13 cellular contexts compared by ENCODE assay signal in the genomic region with DNA sequence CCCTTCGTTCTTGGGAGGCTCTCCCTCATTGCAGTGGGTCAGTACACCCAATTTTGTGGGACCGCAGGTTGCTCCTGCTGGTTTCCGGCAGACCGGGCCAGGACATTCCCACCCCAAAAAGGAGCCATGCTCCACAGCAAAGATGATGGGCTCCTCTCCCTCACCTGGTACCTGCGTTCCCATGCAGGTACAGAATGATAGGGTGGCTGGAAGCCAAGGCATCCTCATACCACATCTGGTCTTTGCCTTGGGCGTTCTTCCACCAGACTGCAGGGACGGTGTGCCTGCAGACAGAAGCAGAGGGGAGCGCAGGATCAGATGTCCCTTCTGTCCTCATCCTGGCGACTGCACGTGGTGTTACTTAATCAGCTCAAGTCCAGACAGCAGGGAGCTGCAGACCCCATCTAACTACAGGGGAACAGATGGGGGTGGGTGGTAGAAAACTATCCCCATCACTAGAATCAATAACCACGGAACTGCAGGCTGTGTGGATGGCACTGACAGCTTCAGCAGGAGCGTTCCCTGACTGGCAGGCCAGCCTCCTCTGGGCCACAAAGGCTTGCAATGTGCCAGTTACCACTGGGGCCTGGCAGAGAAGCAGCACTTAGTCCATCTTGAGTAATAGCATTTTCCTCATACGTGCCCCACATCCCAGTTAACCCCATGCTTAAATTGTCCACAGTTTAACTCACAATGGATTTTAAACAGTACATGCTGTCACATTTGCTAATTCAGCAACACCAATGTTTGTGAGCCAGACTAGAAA.
DNase-seq lines count a peak whose midpoint lies in the region; ATAC-seq and TF ChIP-seq lines count a peak whose summit lies in the region.
"Had no signal": no experiment of that assay in that cellular context is flagged by ENCODE, and none has a peak within 500 bp of the region (broad histone marks: within the 10 kb centered on the region; RNA-seq: fewer than 3 reads in every experiment).

No MANE protein-coding gene starts in this region.

- H4K20me1 ChIP-seq in DOHH2 (ENCODE audit: control insufficient read depth, insufficient read depth, low read depth, low read length), result no peaks in the 10 kb centered on the region

- intact Hi-C loops in colonic mucosa (cut with DNase I), result no loop called here

- ATAC-seq in GM19467 (IDR thresholded peaks at IDR 0.05; ENCODE audit: unreplicated experiment), result no peak

- H3F3A ChIP-seq in DOHH2 (ENCODE audit: control insufficient read depth, insufficient read depth), result peaks cover 16% of the 10 kb centered on the region

- H3K27ac ChIP-seq in DOHH2 (ENCODE audit: low read depth, low read length) (peak overlapping the region; percentile 92), colonic mucosa (no peak overlapping the region)
- H3K27ac ChIP-seq: epithelial cell of prostate had no signal

- H3K4me1 ChIP-seq in DOHH2 (ENCODE audit: control insufficient read depth, low read length), result peaks cover 75% of the 10 kb centered on the region
- peaks cover 4% of the 10 kb centered on the region for H3K4me1 ChIP-seq in colonic mucosa

- H3K36me3 ChIP-seq in DOHH2 (ENCODE audit: control insufficient read depth, low read length) (peaks cover 31% of the 10 kb centered on the region), colonic mucosa (no peaks in the 10 kb centered on the region)
- H3K36me3 ChIP-seq: MG63 had no signal

- no peaks in the 10 kb centered on the region for H3K27me3 ChIP-seq in DOHH2 (ENCODE audit: control insufficient read depth, low read length)
- H3K27me3 ChIP-seq in colonic mucosa, result no peaks in the 10 kb centered on the region
- H3K27me3 ChIP-seq: MG63 had no signal

- peak overlapping the region; percentile 56 for H3K4me3 ChIP-seq in DOHH2 (ENCODE audit: low read length)
- H3K4me3 ChIP-seq in colonic mucosa, result no peak overlapping the region
- H3K4me3 ChIP-seq: MG63 had no signal

- peaks cover 17% of the 10 kb centered on the region for H3K79me2 ChIP-seq in DOHH2 (ENCODE audit: control insufficient read depth, low read length)

- TF ChIP-seq CTCF in DOHH2 (IDR thresholded peaks at IDR 0.05; ENCODE audit: low read depth, low read length, poor library complexity, severe bottlenecking) (no peak), colonic mucosa (IDR thresholded peaks at IDR 0.05) (no peak)

- H3K9ac ChIP-seq in colonic mucosa (ENCODE audit: low read depth in 2 of 2, low read length in 2 of 2), result no peak overlapping the region

- H3K9me2 ChIP-seq in DOHH2 (replicated peaks; ENCODE audit: control insufficient read depth, low read length), result no peaks in the 10 kb centered on the region

- peak; percentile 33 for DNase-seq in NCI-H2029 (lab: John Stamatoyannopoulos, UW)
- peak; percentile 15 for DNase-seq in colonic mucosa
- peak; percentile 72 for DNase-seq in pons (ENCODE audit: low spot score)
- no peak for DNase-seq in iPS-NIHi7 (ENCODE audit: extremely low spot score)
- no peak for DNase-seq in COLO668 (lab: John Stamatoyannopoulos, UW; ENCODE audit: unreplicated experiment)
- DNase-seq in stimulated activated CD4-positive, alpha-beta T cell treated with anti-CD3 and anti-CD28 coated beads, Interleukin-1b, Interleukin-23, amount 100 ng/mL, for 48 hours, result no peak
- DNase-seq: activated naive CD4-positive, alpha-beta T cell treated with anti-CD3 and anti-CD28 coated beads, Interleukin-2, amount 10 ng/mL, durations not matched to agents 7 days and 5 days; CD4-positive, alpha-beta T cell; MG63; NCI-H446 had no signal

- H3K4me2 ChIP-seq in DOHH2 (ENCODE audit: low read length), result peak overlapping the region; percentile 64

- H3K9me3 ChIP-seq in DOHH2 (ENCODE audit: control insufficient read depth, insufficient read depth, low read length), result no peaks in the 10 kb centered on the region
- no peaks in the 10 kb centered on the region for H3K9me3 ChIP-seq in colonic mucosa
- H3K9me3 ChIP-seq: MG63 had no signal

Comparison
In these comparisons a context has a peak if more than half of its experiments do, and no peak if none do; other contexts are left out.
1. DNase-seq: peak in NCI-H2029 (single experiment), colonic mucosa (single experiment) and pons (single experiment); none in iPS-NIHi7 (single experiment), COLO668 (single experiment) and stimulated activated CD4-positive, alpha-beta T cell treated with anti-CD3 and anti-CD28 coated beads, Interleukin-1b, Interleukin-23, amount 100 ng/mL, for 48 hours (single experiment).